10 cellular contexts compared by ENCODE assay signal in genomic region chr1:54459714-54460113, GRCh38. TPM values are rescaled to one million over a fixed set of nuclear protein-coding genes. Genes with fewer than 3 reads are reported as not detected.
DNase-seq lines count a peak whose midpoint lies in the region; ATAC-seq and TF ChIP-seq lines count a peak whose summit lies in the region.
"Had no signal": no experiment of that assay in that cellular context is flagged by ENCODE, and none has a peak within 500 bp of the region (broad histone marks: within the 10 kb centered on the region; RNA-seq: fewer than 3 reads in every experiment).

No MANE protein-coding gene starts in this region.

- no peaks in the 10 kb centered on the region for H3K36me3 Mint-ChIP-seq in activated T-cell treated with anti-CD3 and anti-CD28 coated beads, Interleukin-2, amount 50 U/mL, for 72 hours (ENCODE audit: insufficient read depth in 2 of 2)
- H3K36me3 Mint-ChIP-seq in activated naive CD8-positive, alpha-beta T cell treated with anti-CD3 and anti-CD28 coated beads, Interleukin-2, amount 10 ng/mL, durations not matched to agents 7 days and 5 days = no peaks in the 10 kb centered on the region

- intact Hi-C loops in gastrocnemius medialis (cut with DNase I; ENCODE audit: low total_unique reads) = no loop called here

- no peak overlapping the region for H3K27ac Mint-ChIP-seq in activated T-cell treated with anti-CD3 and anti-CD28 coated beads, Interleukin-2, amount 50 U/mL, for 72 hours
- H3K27ac Mint-ChIP-seq in activated naive CD8-positive, alpha-beta T cell treated with anti-CD3 and anti-CD28 coated beads, Interleukin-2, amount 10 ng/mL, durations not matched to agents 7 days and 5 days = peak overlapping the region; percentile 48

- no peak overlapping the region for H3K4me3 Mint-ChIP-seq in activated T-cell treated with anti-CD3 and anti-CD28 coated beads, Interleukin-2, amount 50 U/mL, for 72 hours
- no peak overlapping the region for H3K4me3 Mint-ChIP-seq in activated naive CD8-positive, alpha-beta T cell treated with anti-CD3 and anti-CD28 coated beads, Interleukin-2, amount 10 ng/mL, durations not matched to agents 7 days and 5 days

- H3K27me3 Mint-ChIP-seq in activated T-cell treated with anti-CD3 and anti-CD28 coated beads, Interleukin-2, amount 50 U/mL, for 72 hours (ENCODE audit: low read depth) = no peaks in the 10 kb centered on the region
- H3K27me3 Mint-ChIP-seq in activated naive CD8-positive, alpha-beta T cell treated with anti-CD3 and anti-CD28 coated beads, Interleukin-2, amount 10 ng/mL, durations not matched to agents 7 days and 5 days = no peaks in the 10 kb centered on the region

- no peak for TF ChIP-seq CTCF in gastrocnemius medialis (IDR thresholded peaks at IDR 0.05 in 4 of 5, conservative IDR thresholded peaks at IDR 0.05 in 1 of 5)

- ATAC-seq in activated T-cell treated with anti-CD3 and anti-CD28 coated beads, Interleukin-2, amount 50 U/mL, for 72 hours (replicated peaks in 1 of 2) = peak; percentile 5 to 14
- ATAC-seq in activated naive CD8-positive, alpha-beta T cell treated with anti-CD3 and anti-CD28 coated beads, Interleukin-2, amount 10 ng/mL, durations not matched to agents 7 days and 5 days (ENCODE audit: low read depth) = peak; percentile 19
- no peak for ATAC-seq in gastrocnemius medialis
- no peak for ATAC-seq in HG03280 (IDR thresholded peaks at IDR 0.05; ENCODE audit: unreplicated experiment)

- peaks cover 0 to 4% of the 10 kb centered on the region in 2 donors for H3K4me1 ChIP-seq in gastrocnemius medialis

- H3K4me3 ChIP-seq in gastrocnemius medialis = no peak overlapping the region

- no peaks in the 10 kb centered on the region for H3K9me3 Mint-ChIP-seq in activated T-cell treated with anti-CD3 and anti-CD28 coated beads, Interleukin-2, amount 50 U/mL, for 72 hours
- no peaks in the 10 kb centered on the region for H3K9me3 Mint-ChIP-seq in activated naive CD8-positive, alpha-beta T cell treated with anti-CD3 and anti-CD28 coated beads, Interleukin-2, amount 10 ng/mL, durations not matched to agents 7 days and 5 days

- H3K36me3 ChIP-seq in gastrocnemius medialis = no peaks in the 10 kb centered on the region

- in situ Hi-C loops in gastrocnemius medialis (cut with MboI; ENCODE audit: low sequenced_read_pairs in 4 of 4) = no loop called here

- no peak for DNase-seq in activated T-cell treated with anti-CD3 and anti-CD28 coated beads, Interleukin-2, amount 50 U/mL, for 72 hours
- DNase-seq in activated T-cell treated with anti-CD3 and anti-CD28 coated beads for 4 hours (no peak), NCI-H2107 (lab: John Stamatoyannopoulos, UW) (peak; percentile 65), retina (peak; percentile 67), gastrocnemius medialis (no peak), D341Med (ENCODE audit: low spot score) (no peak)
- DNase-seq in activated naive CD8-positive, alpha-beta T cell treated with anti-CD3 and anti-CD28 coated beads, Interleukin-2, amount 10 ng/mL, durations not matched to agents 7 days and 5 days = no peak
- DNase-seq: amygdala, left colon had no signal

- H3K27me3 ChIP-seq in gastrocnemius medialis = no peaks in the 10 kb centered on the region

- H3K9me3 ChIP-seq in gastrocnemius medialis = no peaks in the 10 kb centered on the region

- POLR2A ChIA-PET in activated naive CD8-positive, alpha-beta T cell treated with anti-CD3 and anti-CD28 coated beads, Interleukin-2, amount 10 ng/mL, durations not matched to agents 7 days and 5 days (lab: Charles Lee) = interaction anchor here (1.0 to 1.1 kb wide), 2 partner anchors 27 to 48 kb away, joined by 3 read pairs; no protein-coding TSS in a partner anchor

- no peak overlapping the region for H3K27ac ChIP-seq in gastrocnemius medialis

- H3K4me1 Mint-ChIP-seq in activated T-cell treated with anti-CD3 and anti-CD28 coated beads, Interleukin-2, amount 50 U/mL, for 72 hours (ENCODE audit: low read depth) = peaks cover 42% of the 10 kb centered on the region
- peaks cover 42% of the 10 kb centered on the region for H3K4me1 Mint-ChIP-seq in activated naive CD8-positive, alpha-beta T cell treated with anti-CD3 and anti-CD28 coated beads, Interleukin-2, amount 10 ng/mL, durations not matched to agents 7 days and 5 days

- TF ChIP-seq POLR2A in gastrocnemius medialis (IDR thresholded peaks at IDR 0.05) = no peak

RNA-seq across cellular contexts. Expression of gene SSBP3, which starts 53.5 kb away (rescaled TPM):
- 10 to 100 TPM; 70.1 to 84.9 TPM for total RNA-seq in activated T-cell treated with anti-CD3 and anti-CD28 coated beads, Interleukin-2, amount 50 U/mL, for 72 hours
- total RNA-seq in activated naive CD8-positive, alpha-beta T cell treated with anti-CD3 and anti-CD28 coated beads, Interleukin-2, amount 10 ng/mL, durations not matched to agents 7 days and 5 days = 100 to 1,000 TPM; 109 to 126 TPM
- total RNA-seq in gastrocnemius medialis = 10 to 100 TPM in 3 of 4 donors, 1 to 10 TPM in 1; 3.6 to 21.0 (median 14.9) TPM

Comparison
In these comparisons a context has a peak if more than half of its experiments do, and no peak if none do; other contexts are left out.
1. ATAC-seq: peak in activated T-cell treated with anti-CD3 and anti-CD28 coated beads, Interleukin-2, amount 50 U/mL, for 72 hours (2 of 2) and activated naive CD8-positive, alpha-beta T cell treated with anti-CD3 and anti-CD28 coated beads, Interleukin-2, amount 10 ng/mL, durations not matched to agents 7 days and 5 days (single experiment); none in gastrocnemius medialis (0 of 2) and HG03280 (single experiment).
2. DNase-seq: peak in NCI-H2107 (single experiment) and retina (single experiment); none in activated T-cell treated with anti-CD3 and anti-CD28 coated beads, Interleukin-2, amount 50 U/mL, for 72 hours (0 of 2), activated T-cell treated with anti-CD3 and anti-CD28 coated beads for 4 hours (single experiment), activated naive CD8-positive, alpha-beta T cell treated with anti-CD3 and anti-CD28 coated beads, Interleukin-2, amount 10 ng/mL, durations not matched to agents 7 days and 5 days (single experiment), gastrocnemius medialis (0 of 2) and D341Med (single experiment).